ENCODE assay signal across 1 cellular context in the genomic region with DNA sequence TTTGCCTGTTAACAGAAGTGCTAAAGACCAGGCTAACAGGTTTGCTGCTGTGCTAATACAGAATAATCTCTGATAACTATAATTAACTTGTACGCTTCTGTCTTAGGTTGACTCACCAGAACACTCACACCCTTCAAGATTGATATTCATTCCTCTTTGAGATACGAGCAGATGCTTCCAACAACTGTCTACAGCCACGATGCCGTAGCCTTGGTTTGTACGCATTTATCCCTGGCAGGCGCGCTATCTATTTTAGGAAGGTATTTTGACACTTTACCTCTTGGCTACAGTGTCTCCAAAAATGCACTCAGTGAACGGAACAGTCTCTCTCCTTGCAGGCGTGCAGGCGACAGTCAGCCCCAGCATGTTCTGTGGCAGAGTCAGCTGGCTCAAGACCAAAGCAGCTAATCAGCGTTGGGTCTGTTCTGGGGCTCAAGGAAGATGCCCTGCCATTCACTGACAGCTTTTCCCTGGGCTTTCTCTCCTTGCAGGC.
TF ChIP-seq lines count a peak whose summit lies in the region.

No MANE protein-coding gene starts in this region.

TF ChIP-seq in H1, 55 proteins besides CTCF, POLR2A, EP300 and RAD21:
- TF ChIP-seq NRF1 (IDR thresholded peaks at IDR 0.05; ENCODE audit: low read depth, low read length) (no peak), TAF1 (IDR thresholded peaks at IDR 0.05; ENCODE audit: low read depth, low read length) (no peak), KDM4A (IDR thresholded peaks at IDR 0.05; ENCODE audit: low read depth, low read length, severe bottlenecking) (no peak), FOSL1 (IDR thresholded peaks at IDR 0.05; ENCODE audit: insufficient read depth, low read depth, low read length) (no peak), EZH2 (IDR thresholded peaks at IDR 0.05; ENCODE audit: low read depth, low read length, severe bottlenecking) (no peak), GTF2F1 (IDR thresholded peaks at IDR 0.05; ENCODE audit: borderline replicate concordance, low read depth, low read length) (no peak)
